In the genomic region with DNA sequence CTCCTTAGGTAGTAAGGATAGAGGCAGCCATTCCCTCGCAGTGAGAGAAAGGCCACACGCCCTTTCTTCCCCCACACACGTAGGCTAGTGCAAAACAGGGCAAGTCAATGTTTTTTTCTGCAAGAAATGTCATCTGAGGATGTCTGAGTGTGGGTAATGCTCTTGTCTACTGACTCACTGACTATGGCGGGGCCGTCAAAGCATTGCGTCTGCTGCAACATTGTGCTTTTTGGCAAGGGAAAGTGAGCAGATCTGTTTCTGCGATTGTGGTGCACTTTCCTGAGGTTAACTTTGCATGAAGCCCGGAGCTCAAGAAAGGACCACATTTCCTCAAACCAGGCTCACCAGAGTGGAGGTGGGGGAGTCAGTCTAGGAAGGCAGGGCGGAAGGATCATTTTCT, we compare ENCODE assay signal across 23 cellular contexts.
"Had no signal": no experiment of that assay in that cellular context is flagged by ENCODE, and none has a peak within 500 bp of the region (broad histone marks: within the 10 kb centered on the region; RNA-seq: fewer than 3 reads in every experiment).

No MANE protein-coding gene starts in this region.

- H3K27me3 Mint-ChIP-seq: activated B cell treated with CpG ODN at 0.5 μM for 24 hours had no signal

- H3K36me3 Mint-ChIP-seq: activated naive CD8-positive, alpha-beta T cell treated with anti-CD3 and anti-CD28 coated beads, Interleukin-2, amount 10 ng/mL, durations not matched to agents 7 days and 5 days; naive thymus-derived CD4-positive, alpha-beta T cell had no signal

- H3K27ac ChIP-seq: foreskin keratinocyte, lower lobe of right lung, SJSA1, skin epidermis, thoracic aorta had no signal

- H3K27ac Mint-ChIP-seq: activated B cell treated with CpG ODN at 0.5 μM for 24 hours; activated CD4-positive, alpha-beta T cell treated with anti-CD3 and anti-CD28 coated beads for 36 hours; activated naive CD4-positive, alpha-beta T cell treated with anti-CD3 and anti-CD28 coated beads for 36 hours; activated naive CD8-positive, alpha-beta T cell treated with anti-CD3 and anti-CD28 coated beads, Interleukin-2, amount 10 ng/mL, durations not matched to agents 7 days and 5 days; naive thymus-derived CD4-positive, alpha-beta T cell had no signal

- H3K9me3 Mint-ChIP-seq: activated B cell treated with CpG ODN at 0.5 μM for 24 hours; activated naive CD4-positive, alpha-beta T cell treated with anti-CD3 and anti-CD28 coated beads for 36 hours; activated naive CD8-positive, alpha-beta T cell treated with anti-CD3 and anti-CD28 coated beads, Interleukin-2, amount 10 ng/mL, durations not matched to agents 7 days and 5 days; naive thymus-derived CD4-positive, alpha-beta T cell had no signal

- H3K4me3 ChIP-seq: lower lobe of right lung, prostate gland, SJSA1, skin epidermis, thoracic aorta, upper lobe of left lung had no signal

- H3K9me3 ChIP-seq: lower lobe of right lung, prostate gland, SJSA1, thoracic aorta, upper lobe of left lung had no signal

- H3K36me3 ChIP-seq: lower lobe of right lung, prostate gland, SJSA1, thoracic aorta, upper lobe of left lung had no signal

- ATAC-seq: activated CD4-positive, alpha-beta T cell treated with anti-CD3 and anti-CD28 coated beads for 36 hours; naive thymus-derived CD4-positive, alpha-beta T cell had no signal

- DNase-seq: activated B cell treated with CpG ODN at 0.5 μM for 24 hours; activated CD4-positive, alpha-beta T cell treated with anti-CD3 and anti-CD28 coated beads for 36 hours; activated CD4-positive, alpha-beta T cell treated with anti-CD3 and anti-CD28 coated beads, Interleukin-2, amount 50 U/mL, for 4 hours; activated CD8-positive, alpha-beta memory T cell treated with anti-CD3 and anti-CD28 coated beads for 24 hours; activated CD8-positive, alpha-beta memory T cell treated with anti-CD3 and anti-CD28 coated beads, Interleukin-2, amount 50 U/mL, for 48 hours; activated naive CD4-positive, alpha-beta T cell treated with anti-CD3 and anti-CD28 coated beads for 36 hours; activated naive CD8-positive, alpha-beta T cell treated with anti-CD3 and anti-CD28 coated beads, Interleukin-2, amount 10 ng/mL, durations not matched to agents 7 days and 5 days; activated T-cell treated with anti-CD3 and anti-CD28 coated beads, Interleukin-2, amount 50 U/mL, for 48 hours; amniotic stem cell; hypothalamus; lower lobe of right lung; mesendoderm; naive thymus-derived CD4-positive, alpha-beta T cell; stimulated activated CD4-positive, alpha-beta T cell treated with anti-CD3 and anti-CD28 coated beads, Interleukin-2, amount 100 ng/mL, for 48 hours; stimulated activated CD8-positive, alpha-beta memory T cell treated with anti-CD3 and anti-CD28 coated beads, Interleukin-4, amount 100 ng/mL, for 48 hours; stimulated activated naive CD4-positive, alpha-beta T cell; T-helper 1 cell; upper lobe of left lung had no signal

- H3K4me1 Mint-ChIP-seq: activated B cell treated with CpG ODN at 0.5 μM for 24 hours; activated CD4-positive, alpha-beta T cell treated with anti-CD3 and anti-CD28 coated beads for 36 hours; activated naive CD8-positive, alpha-beta T cell treated with anti-CD3 and anti-CD28 coated beads, Interleukin-2, amount 10 ng/mL, durations not matched to agents 7 days and 5 days; naive thymus-derived CD4-positive, alpha-beta T cell had no signal

- H3K4me3 Mint-ChIP-seq: activated B cell treated with CpG ODN at 0.5 μM for 24 hours; activated CD4-positive, alpha-beta T cell treated with anti-CD3 and anti-CD28 coated beads for 36 hours; activated naive CD4-positive, alpha-beta T cell treated with anti-CD3 and anti-CD28 coated beads for 36 hours; activated naive CD8-positive, alpha-beta T cell treated with anti-CD3 and anti-CD28 coated beads, Interleukin-2, amount 10 ng/mL, durations not matched to agents 7 days and 5 days; naive thymus-derived CD4-positive, alpha-beta T cell had no signal

- H3K27me3 ChIP-seq: foreskin keratinocyte, SJSA1, upper lobe of left lung had no signal

- H3K4me1 ChIP-seq: foreskin keratinocyte, SJSA1 had no signal
